12 cellular contexts compared by ENCODE assay signal in the genomic region with DNA sequence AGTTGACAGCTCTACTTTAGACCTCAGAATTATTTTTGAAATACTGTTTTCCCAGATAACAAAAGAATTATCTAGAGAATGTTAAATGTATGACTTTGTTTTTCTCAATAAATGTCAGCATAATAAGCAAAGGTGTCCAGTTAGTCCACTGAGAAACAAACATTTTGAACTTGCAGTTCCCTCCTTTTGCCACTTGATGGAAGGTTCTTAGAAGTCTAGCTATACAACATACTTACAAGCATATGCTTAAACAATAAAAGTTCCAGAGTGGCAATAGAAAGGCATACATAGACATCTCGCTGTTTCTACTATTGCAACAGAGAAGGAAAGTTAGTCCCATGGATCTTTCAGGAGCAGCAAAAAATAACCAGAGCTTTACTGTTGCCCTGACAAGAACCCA. TPM values are rescaled to one million over a fixed set of nuclear protein-coding genes. Genes with fewer than 3 reads are reported as not detected.
DNase-seq lines count a peak whose midpoint lies in the region; ATAC-seq and TF ChIP-seq lines count a peak whose summit lies in the region.
"Had no signal": no experiment of that assay in that cellular context is flagged by ENCODE, and none has a peak within 500 bp of the region (broad histone marks: within the 10 kb centered on the region; RNA-seq: fewer than 3 reads in every experiment).

No MANE protein-coding gene starts in this region.

- in situ Hi-C loops in KBM-7 (cut with MboI; ENCODE audit: low pct_unique_long_range_greater_than_20kb, low sequenced_read_pairs), result no loop called here

- TF ChIP-seq EP300 in tibial nerve (IDR thresholded peaks at IDR 0.05), result no peak

- no peak overlapping the region for H3K4me3 ChIP-seq in tibial nerve
- H3K4me3 ChIP-seq: esophagus muscularis mucosa, uterus had no signal

- no peaks in the 10 kb centered on the region for H3K27me3 ChIP-seq in tibial nerve
- H3K27me3 ChIP-seq: esophagus muscularis mucosa, uterus had no signal

- TF ChIP-seq POLR2A in tibial nerve (IDR thresholded peaks at IDR 0.05), result no peak

- DNase-seq in KBM-7 (peak; percentile 5), astrocyte of the hippocampus (ENCODE audit: low read depth, low spot score) (peak; percentile 20), left kidney (ENCODE audit: low read depth, low spot score) (peak; percentile 12), tibial nerve (ENCODE audit: low spot score in 2 of 2) (no peak)
- DNase-seq in activated CD4-positive, alpha-beta T cell treated with anti-CD3 and anti-CD28 coated beads for 48 hours, result no peak
- DNase-seq: activated naive CD4-positive, alpha-beta T cell treated with anti-CD3 and anti-CD28 coated beads for 36 hours; NCI-H345; uterus had no signal

- H3K36me3 ChIP-seq in tibial nerve, result peaks cover 0 to 97% (median 39%) of the 10 kb centered on the region in 3 donors
- H3K36me3 ChIP-seq: uterus had no signal

- H3K27ac ChIP-seq in C4-2B (no peak overlapping the region), tibial nerve (no peak overlapping the region)
- H3K27ac ChIP-seq: esophagus muscularis mucosa, uterus had no signal

- ATAC-seq in HG03354 (IDR thresholded peaks at IDR 0.05; ENCODE audit: poor library complexity, severe bottlenecking, unreplicated experiment) (no peak), HG02610 (IDR thresholded peaks at IDR 0.05; ENCODE audit: unreplicated experiment) (no peak)

- 63 to 92% methylated on average over 1 of the region's 1 CpG for WGBS in tibial nerve, 2 donors

- TF ChIP-seq CTCF in C4-2B (conservative IDR thresholded peaks at IDR 0.05) (peak; percentile 36), tibial nerve (IDR thresholded peaks at IDR 0.05) (no peak)

- H3K9me3 ChIP-seq in tibial nerve, result no peaks in the 10 kb centered on the region
- H3K9me3 ChIP-seq: esophagus muscularis mucosa, uterus had no signal

- no peaks in the 10 kb centered on the region for H3K4me1 ChIP-seq in tibial nerve
- H3K4me1 ChIP-seq: esophagus muscularis mucosa, uterus had no signal

RNA-seq across cellular contexts. Expression of a gene that starts 11.8 kb away (rescaled TPM):
- total RNA-seq in tibial nerve, result 100 to 1,000 TPM in 3 of 4 donors, 10 to 100 TPM in 1; 82.3 to 145 (median 102) TPM

RNA-seq across cellular contexts. Expression of a gene that starts 16.9 kb away (rescaled TPM):
- 1 to 10 TPM; 2.7 to 5.7 (median 3.1) TPM for total RNA-seq in tibial nerve
- total RNA-seq: activated naive CD4-positive, alpha-beta T cell treated with anti-CD3 and anti-CD28 coated beads for 36 hours; esophagus muscularis mucosa; uterus had no signal

RNA-seq across cellular contexts. Expression of a gene that starts 40.0 kb away (rescaled TPM):
- 10 to 100 TPM in 1 of 4 donors, 1 to 10 TPM in 1, under 1 TPM in 2; 0.90 to 14.0 (median 3.1) TPM for total RNA-seq in tibial nerve
- total RNA-seq: activated naive CD4-positive, alpha-beta T cell treated with anti-CD3 and anti-CD28 coated beads for 36 hours; esophagus muscularis mucosa; uterus had no signal

Comparison
In these comparisons a context has a peak if more than half of its experiments do, and no peak if none do; other contexts are left out.
1. DNase-seq: peak in KBM-7 (single experiment), astrocyte of the hippocampus (single experiment) and left kidney (single experiment); none in activated CD4-positive, alpha-beta T cell treated with anti-CD3 and anti-CD28 coated beads for 48 hours (single experiment) and tibial nerve (0 of 2).